In genomic region chr12:62434504-62435336, GRCh38 we compare ENCODE assay signal across 8 cellular contexts. TPM values are rescaled to one million over a fixed set of nuclear protein-coding genes. Genes with fewer than 3 reads are reported as not detected.
DNase-seq lines count a peak whose midpoint lies in the region; ATAC-seq and TF ChIP-seq lines count a peak whose summit lies in the region.

No MANE protein-coding gene starts in this region.

- H3K27me3 Mint-ChIP-seq in T-helper 17 cell = peaks cover 58% of the 10 kb centered on the region

- H3K4me1 Mint-ChIP-seq in T-helper 17 cell = peaks cover 17% of the 10 kb centered on the region

- no peak overlapping the region for H3K27ac ChIP-seq in prostate gland

- peak overlapping the region; percentile 93 for H3K4me3 Mint-ChIP-seq in T-helper 17 cell

- ATAC-seq in GM21576 (IDR thresholded peaks at IDR 0.05; ENCODE audit: unreplicated experiment) (peak; percentile 26), T-helper 17 cell (peak; percentile 44), GM21528 (IDR thresholded peaks at IDR 0.05; ENCODE audit: low FRiP score, unreplicated experiment) (no peak), GM18858 (IDR thresholded peaks at IDR 0.05; ENCODE audit: unreplicated experiment) (no peak)

- peak; percentile 39 for DNase-seq in CD1c-positive myeloid dendritic cell (ENCODE audit: extremely low spot score)
- no peak for DNase-seq in T-helper 17 cell
- DNase-seq in fibroblast of villous mesenchyme (ENCODE audit: low read depth) = no peak
- DNase-seq in prostate gland (ENCODE audit: low spot score) = peak; percentile 40
- no peak for DNase-seq in NCI-H2171 treated with DMSO at 0.1 percent for 48 hours (lab: John Stamatoyannopoulos, UW)

- TF ChIP-seq POLR2A in prostate gland (IDR thresholded peaks at IDR 0.05) = no peak

- H3K27ac Mint-ChIP-seq in T-helper 17 cell = peak overlapping the region; percentile 57

- TF ChIP-seq CTCF in fibroblast of villous mesenchyme (IDR thresholded peaks at IDR 0.05; ENCODE audit: insufficient read depth, low read depth, low read length) (no peak), prostate gland (IDR thresholded peaks at IDR 0.05) (no peak)

- no peaks in the 10 kb centered on the region for H3K9me3 ChIP-seq in T-helper 17 cell (ENCODE audit: control insufficient read depth, low read length, poor library complexity, severe bottlenecking)
- no peaks in the 10 kb centered on the region for H3K9me3 ChIP-seq in prostate gland

- H3K4me1 ChIP-seq in prostate gland (replicated peaks) = no peaks in the 10 kb centered on the region

- no peaks in the 10 kb centered on the region for H3K36me3 Mint-ChIP-seq in T-helper 17 cell (ENCODE audit: low read depth)

- no peaks in the 10 kb centered on the region for H3K27me3 ChIP-seq in prostate gland (replicated peaks; ENCODE audit: insufficient read depth)

- 24% methylated on average over 17 of the region's 17 CpGs for WGBS in prostate gland

- H3K36me3 ChIP-seq in prostate gland = no peaks in the 10 kb centered on the region

- H3K4me3 ChIP-seq in fibroblast of villous mesenchyme (ENCODE audit: low read depth, low read length) (peak overlapping the region; percentile 59), prostate gland (peak overlapping the region; percentile 30 to 31)

- intact Hi-C loops in prostate gland (cut with DNase I) = loop anchor here (5.0 to 10.0 kb wide), 2 partner anchors 150 to 363 kb away; no protein-coding TSS in a partner anchor

RNA-seq across cellular contexts. Expression of gene MON2, which starts 31.9 kb away (rescaled TPM):
- total RNA-seq in T-helper 17 cell = 10 to 100 TPM; 62.2 to 71.0 TPM
- total RNA-seq in fibroblast of villous mesenchyme = 54.4 and 59.2 TPM in 2 replicates
- 10 to 100 TPM; 48.6 to 66.3 TPM for total RNA-seq in prostate gland

Comparison
In these comparisons a context has a peak if more than half of its experiments do, and no peak if none do; other contexts are left out.
1. DNase-seq: peak in CD1c-positive myeloid dendritic cell (single experiment) and prostate gland (single experiment); none in T-helper 17 cell (0 of 3), fibroblast of villous mesenchyme (single experiment) and NCI-H2171 treated with DMSO at 0.1 percent for 48 hours (single experiment).
2. ATAC-seq: peak in GM21576 (single experiment) and T-helper 17 cell (single experiment); none in GM21528 (single experiment) and GM18858 (single experiment).